Comparison of ENCODE assay signal across 20 cellular contexts in the genomic region with DNA sequence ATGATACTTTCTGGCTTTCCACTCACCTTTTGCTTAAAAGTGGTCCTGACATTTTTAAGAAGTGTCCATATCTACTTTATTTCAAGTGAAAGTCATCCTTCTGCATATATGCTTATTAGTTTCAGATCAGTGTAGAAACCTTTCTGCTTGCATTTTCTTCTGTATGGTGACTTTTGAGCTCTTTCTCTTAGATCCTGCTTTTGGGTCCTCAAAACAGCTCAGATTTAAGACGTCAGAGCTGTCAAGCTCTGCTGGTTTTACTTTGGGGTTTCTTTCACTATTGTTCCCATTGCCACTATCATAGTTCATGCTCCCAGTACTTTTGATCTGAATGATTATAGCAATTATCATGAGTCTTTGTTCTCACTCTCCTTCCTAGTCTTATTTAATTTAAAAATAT. TPM values are rescaled to one million over a fixed set of nuclear protein-coding genes. Genes with fewer than 3 reads are reported as not detected.
DNase-seq lines count a peak whose midpoint lies in the region; ATAC-seq, FAIRE-seq and TF ChIP-seq lines count a peak whose summit lies in the region.
"Had no signal": no experiment of that assay in that cellular context is flagged by ENCODE, and none has a peak within 500 bp of the region (broad histone marks: within the 10 kb centered on the region; RNA-seq: fewer than 3 reads in every experiment).

No MANE protein-coding gene starts in this region.

- peak; percentile 75 for FAIRE-seq in GM19239 (lab: Jason Lieb, UNC)
- FAIRE-seq: A204.1, H54 had no signal

- no peaks in the 10 kb centered on the region for H4K20me1 ChIP-seq in MM.1S (ENCODE audit: insufficient read depth, low read length)

- peak overlapping the region; percentile 16 for H3K4me2 ChIP-seq in MM.1S (ENCODE audit: low read depth, low read length)

- H3K4me3 ChIP-seq in MM.1S (ENCODE audit: low read length), result no peak overlapping the region
- H3K4me3 ChIP-seq: SK-N-MC had no signal

- in situ Hi-C loops in G401 (cut with HindIII; ENCODE audit: low sequenced_read_pairs), result no loop called here

- H3F3A ChIP-seq in MM.1S (ENCODE audit: insufficient read depth, low read length), result peaks cover 15% of the 10 kb centered on the region; the same call in 1 of the 2 replicates

- ATAC-seq in GM18498 (IDR thresholded peaks at IDR 0.05; ENCODE audit: unreplicated experiment) (peak; percentile 43), HG02852 (IDR thresholded peaks at IDR 0.05; ENCODE audit: unreplicated experiment) (peak; percentile 38)

- peak overlapping the region; percentile 4; the same call in 1 of the 2 replicates for H3K27ac ChIP-seq in MM.1S (ENCODE audit: low read length)
- H3K27ac ChIP-seq: SK-N-MC had no signal

- DNase-seq in GM19239 (ENCODE audit: insufficient read length, low spot score), result no peak
- peak; percentile 48 for DNase-seq in MM.1S
- no peak for DNase-seq in G401 (ENCODE audit: low spot score)
- no peak for DNase-seq in NCI-H2081 (lab: John Stamatoyannopoulos, UW)
- DNase-seq in GM19238 (ENCODE audit: insufficient read length, low spot score), result no peak
- DNase-seq: Calu3; CD4-positive, alpha-beta T cell; DMS53; EL; KG1; NCI-H1417; NCI-H187; NCI-H226; NCI-H524; SHP77 had no signal

- no peaks in the 10 kb centered on the region for H3K9me3 ChIP-seq in MM.1S (replicated peaks; ENCODE audit: insufficient read depth, low read length)

- no peaks in the 10 kb centered on the region for H3K27me3 ChIP-seq in MM.1S (replicated peaks; ENCODE audit: insufficient read depth, low read length)

- H3K79me2 ChIP-seq in MM.1S (ENCODE audit: low read length), result no peaks in the 10 kb centered on the region

- peaks cover 39% of the 10 kb centered on the region for H3K4me1 ChIP-seq in MM.1S (ENCODE audit: low read length)

- no peak for TF ChIP-seq CTCF in MM.1S (IDR thresholded peaks at IDR 0.05; ENCODE audit: low read length)

- no peak overlapping the region for H3K9ac ChIP-seq in MM.1S (ENCODE audit: low read length)

- no peaks in the 10 kb centered on the region for H3K36me3 ChIP-seq in MM.1S (replicated peaks; ENCODE audit: insufficient read depth, low read length)

- no peak overlapping the region for H2AFZ ChIP-seq in MM.1S (ENCODE audit: low read length)

- no peaks in the 10 kb centered on the region for H3K9me2 ChIP-seq in MM.1S (replicated peaks; ENCODE audit: insufficient read depth, low read length)

RNA-seq across cellular contexts. Expression of a gene that starts 41.7 kb away (rescaled TPM):
- 33.2 and 46.5 TPM in 2 replicates for total RNA-seq in G401 (2014; rRNA removed; shearing (Covaris generic))
